In the genomic region with DNA sequence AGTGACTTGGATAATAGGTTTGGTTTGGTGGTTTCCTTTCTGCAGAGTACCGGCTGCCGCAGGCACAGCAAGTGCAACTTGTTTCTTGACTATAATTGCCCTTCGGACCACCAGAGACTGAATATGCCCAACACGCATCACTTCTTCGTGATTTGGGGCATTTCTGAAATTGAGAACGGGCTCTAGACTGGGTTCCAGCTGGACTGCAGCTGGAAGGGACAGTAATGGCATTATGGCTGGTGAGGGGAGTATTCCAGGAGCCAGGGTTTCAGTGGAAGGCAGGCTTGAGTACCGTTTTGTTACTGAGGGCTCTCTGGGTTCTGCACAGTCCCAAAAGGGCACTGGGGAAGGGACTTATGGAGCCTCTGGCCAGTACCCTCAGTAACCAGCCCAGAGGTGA, we compare ENCODE assay signal across 10 cellular contexts. TPM values are rescaled to one million over a fixed set of nuclear protein-coding genes. Genes with fewer than 3 reads are reported as not detected.
DNase-seq lines count a peak whose midpoint lies in the region; ATAC-seq and TF ChIP-seq lines count a peak whose summit lies in the region.
"Had no signal": no experiment of that assay in that cellular context is flagged by ENCODE, and none has a peak within 500 bp of the region (broad histone marks: within the 10 kb centered on the region; RNA-seq: fewer than 3 reads in every experiment).

No MANE protein-coding gene starts in this region.

- TF ChIP-seq CTCF in coronary artery (IDR thresholded peaks at IDR 0.05), result no peak

- no peaks in the 10 kb centered on the region for H3K27me3 ChIP-seq in CD4-positive, CD25-positive, alpha-beta regulatory T cell (ENCODE audit: control insufficient read depth, insufficient read depth, low read length)
- H3K27me3 ChIP-seq in rectal smooth muscle tissue (ENCODE audit: control insufficient read depth, insufficient read depth, low read length), result no peaks in the 10 kb centered on the region

- peaks cover 6% of the 10 kb centered on the region for H3K36me3 Mint-ChIP-seq in CD4-positive, CD25-positive, alpha-beta regulatory T cell

- H3K27ac Mint-ChIP-seq in CD4-positive, CD25-positive, alpha-beta regulatory T cell, result peak overlapping the region; percentile 87 to 95 (median 89)

- ATAC-seq in CD4-positive, CD25-positive, alpha-beta regulatory T cell (ENCODE audit: low read depth in 2 of 2), result no peak
- ATAC-seq in GM19395 (IDR thresholded peaks at IDR 0.05; ENCODE audit: unreplicated experiment), result no peak

- peaks cover 17% of the 10 kb centered on the region for H3K36me3 ChIP-seq in CD4-positive, CD25-positive, alpha-beta regulatory T cell (ENCODE audit: control insufficient read depth, insufficient read depth, low read length)
- H3K36me3 ChIP-seq in KOPT-K1 (ENCODE audit: insufficient read depth, low read length), result peaks cover 19% of the 10 kb centered on the region; the same call in 1 of the 2 replicates
- H3K36me3 ChIP-seq in rectal smooth muscle tissue (ENCODE audit: control insufficient read depth, insufficient read depth, low read length), result peaks cover 14% of the 10 kb centered on the region

- peaks cover 37% of the 10 kb centered on the region for H3K4me1 ChIP-seq in CD4-positive, CD25-positive, alpha-beta regulatory T cell (ENCODE audit: control insufficient read depth, insufficient read depth, low read length, poor library complexity, severe bottlenecking)
- peaks cover 43% of the 10 kb centered on the region for H3K4me1 ChIP-seq in rectal smooth muscle tissue (ENCODE audit: control insufficient read depth, insufficient read depth, low read length)

- H3K4me1 Mint-ChIP-seq in CD4-positive, CD25-positive, alpha-beta regulatory T cell, result peaks cover 4 to 40% (median 20%) of the 10 kb centered on the region in 4 donors

- no peaks in the 10 kb centered on the region for H3K27me3 Mint-ChIP-seq in CD4-positive, CD25-positive, alpha-beta regulatory T cell

- H3K9me3 Mint-ChIP-seq in CD4-positive, CD25-positive, alpha-beta regulatory T cell, result no peaks in the 10 kb centered on the region

- peak overlapping the region; percentile 55 for H3K4me3 ChIP-seq in CD4-positive, CD25-positive, alpha-beta regulatory T cell (ENCODE audit: low read depth, low read length)
- H3K4me3 ChIP-seq in coronary artery (no peak overlapping the region), rectal smooth muscle tissue (ENCODE audit: low read length) (no peak overlapping the region)
- H3K4me3 ChIP-seq: K562 had no signal

- H3K4me3 Mint-ChIP-seq in CD4-positive, CD25-positive, alpha-beta regulatory T cell, result peak overlapping the region in 2 of 4 donors; percentile 66 to 77

- no peaks in the 10 kb centered on the region for H3K9me3 ChIP-seq in CD4-positive, CD25-positive, alpha-beta regulatory T cell (ENCODE audit: control insufficient read depth in 2 of 2, low read length in 2 of 2)
- H3K9me3 ChIP-seq in KOPT-K1 (ENCODE audit: insufficient read depth, low read length, poor library complexity, severe bottlenecking), result no peaks in the 10 kb centered on the region

- peak overlapping the region; percentile 66 for H3K27ac ChIP-seq in CD4-positive, CD25-positive, alpha-beta regulatory T cell (ENCODE audit: insufficient read depth, low read length, poor library complexity, severe bottlenecking)
- peak overlapping the region; percentile 80 for H3K27ac ChIP-seq in KOPT-K1 (ENCODE audit: low read depth, low read length, poor library complexity, severe bottlenecking)
- H3K27ac ChIP-seq in coronary artery, result peak overlapping the region; percentile 74 to 93
- H3K27ac ChIP-seq in rectal smooth muscle tissue (ENCODE audit: low read depth, low read length), result peak overlapping the region; percentile 18

- no peak overlapping the region for H3K9ac ChIP-seq in rectal smooth muscle tissue (ENCODE audit: low read length)

- no peak for DNase-seq in CD4-positive, CD25-positive, alpha-beta regulatory T cell
- DNase-seq in coronary artery (ENCODE audit: low spot score), result no peak
- no peak for DNase-seq in HuH-7 (ENCODE audit: low spot score)
- DNase-seq in NCI-H1105 (lab: John Stamatoyannopoulos, UW), result no peak
- DNase-seq in DMS 273 (lab: John Stamatoyannopoulos, UW; ENCODE audit: unreplicated experiment), result no peak
- DNase-seq: NCI-H2029 treated with DMSO at 0.1 percent for 48 hours had no signal

RNA-seq across cellular contexts. Expression of a gene that starts 40.1 kb away (rescaled TPM):
- total RNA-seq in CD4-positive, CD25-positive, alpha-beta regulatory T cell, result 50.6 TPM
- 100 to 1,000 TPM in 3 of 4 donors, 10 to 100 TPM in 1; 93.9 to 145 (median 116) TPM for polyA plus RNA-seq in CD4-positive, CD25-positive, alpha-beta regulatory T cell

Comparison
In these comparisons a context has a peak if more than half of its experiments do, and no peak if none do; other contexts are left out.
1. H3K27ac ChIP-seq: peak in every context shown above with its lines; median percentile 84 in coronary artery; 80 in KOPT-K1; 66 in CD4-positive, CD25-positive, alpha-beta regulatory T cell; 18 in rectal smooth muscle tissue.